ENCODE assay signal across 29 cellular contexts in the genomic region with DNA sequence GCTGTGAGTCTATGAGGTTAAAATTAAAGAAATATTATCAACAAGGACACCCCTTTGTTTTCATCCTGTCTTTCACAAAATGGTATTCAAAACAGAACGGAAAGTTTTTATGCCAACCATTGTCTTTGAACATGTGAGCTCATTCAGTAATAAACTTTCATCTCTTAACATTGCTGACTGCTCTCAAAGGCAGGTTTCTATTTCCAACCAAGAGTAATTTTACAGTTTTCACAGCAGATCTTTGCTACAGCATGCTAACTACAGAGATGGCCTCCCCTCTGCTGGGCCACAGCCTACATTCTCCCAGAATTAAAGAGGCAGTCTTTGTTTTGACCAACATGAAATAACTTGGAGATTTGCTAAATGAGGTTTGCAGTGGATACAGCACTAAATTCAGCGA.
"Had no signal": no experiment of that assay in that cellular context is flagged by ENCODE, and none has a peak within 500 bp of the region (broad histone marks: within the 10 kb centered on the region; RNA-seq: fewer than 3 reads in every experiment).

No MANE protein-coding gene starts in this region.

- H3K27ac ChIP-seq: neural progenitor cell, ovary, parathyroid adenoma, psoas muscle, right lobe of liver, sigmoid colon, stomach, suprapubic skin, testis, tibial artery, transverse colon, upper lobe of right lung, uterus had no signal

- H3K4me3 Mint-ChIP-seq: natural killer cell; nephron; neural progenitor cell; stimulated activated effector memory CD8-positive, alpha-beta T cell treated with anti-CD3 and anti-CD28 coated beads, Interleukin-12 subunit alpha, Interleukin-12 subunit beta, amount 100 ng/mL, for 72 hours; stimulated activated naive B cell treated with anti-CD40 and anti-IgM and Interleukin-4, amounts not matched to agents 10 μg/mL and 1 μg/mL and 100 μg/mL, for 72 hours; stimulated activated naive CD8-positive, alpha-beta T cell treated with anti-CD3 and anti-CD28 coated beads, Interleukin-15, Interleukin-2, amounts not matched to agents 100 ng/mL and 50 ng/mL, for 24 hours; type B pancreatic cell had no signal

- H3K27me3 ChIP-seq: neural progenitor cell, ovary, right lobe of liver, sigmoid colon, stomach, suprapubic skin, testis, tibial artery, transverse colon, upper lobe of right lung, uterus had no signal

- FAIRE-seq: small intestine had no signal

- DNase-seq: natural killer cell; occipital lobe; ovary; posterior cingulate gyrus; psoas muscle; right cardiac atrium; right lobe of liver; sigmoid colon; small intestine; stimulated activated CD4-positive, alpha-beta T cell treated with anti-CD3 and anti-CD28 coated beads, Interleukin-15, amount 100 ng/mL, for 24 hours; stimulated activated CD4-positive, alpha-beta T cell treated with anti-CD3 and anti-CD28 coated beads, Interleukin-2, amount 100 ng/mL, for 24 hours; stimulated activated CD4-positive, alpha-beta T cell treated with anti-CD3 and anti-CD28 coated beads, Interleukin-2, amount 100 ng/mL, for 48 hours; stimulated activated CD4-positive, alpha-beta T cell treated with anti-CD3 and anti-CD28 coated beads, Interleukin-4, amount 100 ng/mL, for 24 hours; stimulated activated naive B cell treated with anti-CD40 and anti-IgM and Interleukin-4, amounts not matched to agents 10 μg/mL and 1 μg/mL and 100 μg/mL, for 72 hours; stimulated activated naive CD4-positive, alpha-beta T cell treated with Interleukin-2 at 50 U/mL for 16 hours; stomach; testis; tibial artery; transverse colon; upper lobe of right lung; uterus had no signal

- H3K79me2 ChIP-seq: parathyroid adenoma had no signal

- H3K4me2 ChIP-seq: neural progenitor cell had no signal

- H3K27me3 Mint-ChIP-seq: progenitor cell of endocrine pancreas had no signal

- H3K9me3 ChIP-seq: ovary, psoas muscle, right lobe of liver, sigmoid colon, stomach, suprapubic skin, testis, tibial artery, transverse colon, upper lobe of right lung, uterus had no signal

- H3K9me3 Mint-ChIP-seq: stimulated activated naive CD8-positive, alpha-beta T cell treated with anti-CD3 and anti-CD28 coated beads, Interleukin-15, Interleukin-2, amounts not matched to agents 100 ng/mL and 50 ng/mL, for 24 hours; type B pancreatic cell had no signal

- H3K4me1 ChIP-seq: neural progenitor cell, parathyroid adenoma, psoas muscle, right lobe of liver, sigmoid colon, stomach, suprapubic skin, testis, tibial artery, transverse colon, upper lobe of right lung, uterus had no signal

- H3K4me3 ChIP-seq: neural progenitor cell, ovary, psoas muscle, right lobe of liver, sigmoid colon, stomach, suprapubic skin, testis, tibial artery, transverse colon, upper lobe of right lung, uterus had no signal

- ATAC-seq: natural killer cell; psoas muscle; right cardiac atrium; right lobe of liver; stimulated activated effector memory CD8-positive, alpha-beta T cell treated with anti-CD3 and anti-CD28 coated beads, Interleukin-12 subunit alpha, Interleukin-12 subunit beta, amount 100 ng/mL, for 72 hours; stimulated activated naive B cell treated with anti-CD40 and anti-IgM and Interleukin-4, amounts not matched to agents 10 μg/mL and 1 μg/mL and 100 μg/mL, for 72 hours; upper lobe of right lung had no signal

- H3K9ac ChIP-seq: neural progenitor cell, parathyroid adenoma had no signal

- H3K36me3 Mint-ChIP-seq: natural killer cell; neural progenitor cell; stimulated activated effector memory CD8-positive, alpha-beta T cell treated with anti-CD3 and anti-CD28 coated beads, Interleukin-12 subunit alpha, Interleukin-12 subunit beta, amount 100 ng/mL, for 72 hours; stimulated activated naive B cell treated with anti-CD40 and anti-IgM and Interleukin-4, amounts not matched to agents 10 μg/mL and 1 μg/mL and 100 μg/mL, for 72 hours; type B pancreatic cell had no signal

- H3K4me1 Mint-ChIP-seq: nephron; neural progenitor cell; stimulated activated effector memory CD8-positive, alpha-beta T cell treated with anti-CD3 and anti-CD28 coated beads, Interleukin-12 subunit alpha, Interleukin-12 subunit beta, amount 100 ng/mL, for 72 hours; stimulated activated naive B cell treated with anti-CD40 and anti-IgM and Interleukin-4, amounts not matched to agents 10 μg/mL and 1 μg/mL and 100 μg/mL, for 72 hours had no signal

- H3K27ac Mint-ChIP-seq: natural killer cell; nephron; neural progenitor cell; progenitor cell of endocrine pancreas; stimulated activated effector memory CD8-positive, alpha-beta T cell treated with anti-CD3 and anti-CD28 coated beads, Interleukin-12 subunit alpha, Interleukin-12 subunit beta, amount 100 ng/mL, for 72 hours; stimulated activated naive B cell treated with anti-CD40 and anti-IgM and Interleukin-4, amounts not matched to agents 10 μg/mL and 1 μg/mL and 100 μg/mL, for 72 hours; stimulated activated naive CD8-positive, alpha-beta T cell treated with anti-CD3 and anti-CD28 coated beads, Interleukin-15, Interleukin-2, amounts not matched to agents 100 ng/mL and 50 ng/mL, for 24 hours; type B pancreatic cell had no signal

- H2AFZ ChIP-seq: neural progenitor cell, parathyroid adenoma had no signal

- H3K36me3 ChIP-seq: neural progenitor cell, ovary, right lobe of liver, sigmoid colon, stomach, suprapubic skin, tibial artery, transverse colon, upper lobe of right lung, uterus had no signal
